In the genomic region with DNA sequence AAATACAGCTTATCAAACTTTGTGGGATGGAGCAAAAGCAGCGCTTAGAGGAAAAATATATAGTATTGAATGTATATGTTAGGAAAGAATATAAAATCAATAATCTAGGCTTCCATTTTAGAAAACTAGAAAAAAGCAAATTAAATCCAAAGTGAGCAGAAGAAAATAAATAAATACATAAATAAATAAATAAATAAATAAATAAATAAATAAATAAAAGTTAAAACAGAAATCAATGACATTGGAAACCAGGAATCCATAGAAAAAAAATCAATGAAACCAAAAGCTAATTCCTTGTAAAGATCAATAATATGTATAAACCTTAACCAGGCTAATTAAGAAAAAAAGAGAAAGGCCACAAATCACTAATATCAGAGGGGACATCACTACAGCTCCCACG, we compare ENCODE assay signal across 25 cellular contexts.
"Had no signal": no experiment of that assay in that cellular context is flagged by ENCODE, and none has a peak within 500 bp of the region (broad histone marks: within the 10 kb centered on the region; RNA-seq: fewer than 3 reads in every experiment).

No MANE protein-coding gene starts in this region.

- H3K27me3 ChIP-seq: dorsolateral prefrontal cortex, esophagus squamous epithelium, gastroesophageal sphincter, heart left ventricle, hepatocyte, left lung had no signal

- H3K4me3 ChIP-seq: coronary artery, dorsolateral prefrontal cortex, esophagus squamous epithelium, gastroesophageal sphincter, heart left ventricle, hepatocyte, left lung, lower lobe of right lung, mucosa of descending colon had no signal

- H3K27ac ChIP-seq: coronary artery, dorsolateral prefrontal cortex, epithelial cell of prostate, esophagus squamous epithelium, gastroesophageal sphincter, heart left ventricle, hepatocyte, left lung, lower lobe of right lung had no signal

- H3K4me2 ChIP-seq: hepatocyte had no signal

- ATAC-seq: esophagus mucosa, gastroesophageal sphincter, heart left ventricle, left cardiac atrium, left lung, left ventricle myocardium superior, lower lobe of right lung, mucosa of descending colon had no signal

- H3K4me1 ChIP-seq: esophagus squamous epithelium, gastroesophageal sphincter, heart left ventricle, left lung, lower lobe of right lung had no signal

- H3K9me3 ChIP-seq: esophagus squamous epithelium, gastroesophageal sphincter, left lung, lower lobe of right lung, mucosa of descending colon had no signal

- H3K36me3 ChIP-seq: esophagus squamous epithelium, gastroesophageal sphincter, heart left ventricle, left lung, lower lobe of right lung had no signal

- FAIRE-seq: colon had no signal

- DNase-seq: dermis blood vessel endothelial cell; dorsolateral prefrontal cortex; effector CD4-positive, alpha-beta T cell; effector memory CD4-positive, alpha-beta T cell; erythroblast; esophagus squamous epithelium; foreskin fibroblast; foreskin melanocyte; heart left ventricle; hypothalamus; immature natural killer cell; islet precursor cell; left cardiac atrium; left lung; left ventricle myocardium superior; lower lobe of right lung; mesenchymal stem cell; mucosa of descending colon; naive B cell had no signal
